1 cellular context compared by ENCODE assay signal in genomic region chr2:53268086-53268485, GRCh38.
TF ChIP-seq lines count a peak whose summit lies in the region.

No MANE protein-coding gene starts in this region.

TF ChIP-seq in IMR-90, 13 proteins besides CTCF, POLR2A, EP300 and RAD21 (continued from another document):
- TF ChIP-seq USF2 (IDR thresholded peaks at IDR 0.05; ENCODE audit: low read depth, low read length) (no peak), FOS (IDR thresholded peaks at IDR 0.05; ENCODE audit: low read depth, low read length) (no peak), CHD1 (IDR thresholded peaks at IDR 0.05; ENCODE audit: low read depth, low read length) (no peak), SMC3 (IDR thresholded peaks at IDR 0.05; ENCODE audit: low read depth, low read length) (no peak), CEBPB (IDR thresholded peaks at IDR 0.05; ENCODE audit: low read depth, low read length) (no peak)
TF ChIP-seq in IMR-90: peak in this region for 0.
